Comparison of ENCODE assay signal across 8 cellular contexts in genomic region chr2:231393149-231394131, GRCh38. TPM values are rescaled to one million over a fixed set of nuclear protein-coding genes. Genes with fewer than 3 reads are reported as not detected.
A peak's percentile ranks its signal among the peaks of the same experiment; 100 is the strongest.
DNase-seq lines count a peak whose midpoint lies in the region; ATAC-seq and TF ChIP-seq lines count a peak whose summit lies in the region.

No MANE protein-coding gene starts in this region.

- peaks cover 15% of the 10 kb centered on the region for H3K27me3 Mint-ChIP-seq in activated naive CD8-positive, alpha-beta T cell
- peaks cover 36% of the 10 kb centered on the region for H3K27me3 Mint-ChIP-seq in neural crest cell (ENCODE audit: low read depth)

- DNase-seq in activated gamma-delta T cell treated with Interleukin-2 at 50 U/mL for 16 hours (peak; percentile 54), activated gamma-delta T cell (lab: John Stamatoyannopoulos, UW) (no peak), neural crest cell (ENCODE audit: low read depth, low spot score) (no peak), NCI-H345 (lab: John Stamatoyannopoulos, UW) (no peak), breast epithelium (ENCODE audit: low spot score in 2 of 2) (no peak)

- H3K4me3 Mint-ChIP-seq in activated naive CD8-positive, alpha-beta T cell = peak overlapping the region; percentile 7
- peak overlapping the region; percentile 23 for H3K4me3 Mint-ChIP-seq in neural crest cell

- no peak overlapping the region for H3K27ac Mint-ChIP-seq in activated naive CD8-positive, alpha-beta T cell
- H3K27ac Mint-ChIP-seq in neural crest cell (ENCODE audit: unreplicated experiment) = no peak overlapping the region

- H3K9me3 Mint-ChIP-seq in activated naive CD8-positive, alpha-beta T cell (ENCODE audit: low read depth) = no peaks in the 10 kb centered on the region
- no peaks in the 10 kb centered on the region for H3K9me3 Mint-ChIP-seq in neural crest cell

- no peaks in the 10 kb centered on the region for H3K9me3 ChIP-seq in breast epithelium

- peaks cover 3 to 7% of the 10 kb centered on the region in 2 donors for H3K27me3 ChIP-seq in breast epithelium

- H3K4me1 Mint-ChIP-seq in activated naive CD8-positive, alpha-beta T cell (ENCODE audit: low read depth) = peaks cover 15% of the 10 kb centered on the region
- peaks cover 19% of the 10 kb centered on the region for H3K4me1 Mint-ChIP-seq in neural crest cell

- H3K27ac ChIP-seq in breast epithelium = peak overlapping the region in 1 of 2 donors; percentile 25

- H3K36me3 Mint-ChIP-seq in activated naive CD8-positive, alpha-beta T cell = no peaks in the 10 kb centered on the region
- H3K36me3 Mint-ChIP-seq in neural crest cell (ENCODE audit: low read depth) = no peaks in the 10 kb centered on the region

- no peaks in the 10 kb centered on the region for H3K36me3 ChIP-seq in breast epithelium

- H3K4me1 ChIP-seq in breast epithelium = peaks cover 3 to 6% of the 10 kb centered on the region in 2 donors

- no peak overlapping the region for H3K4me3 ChIP-seq in breast epithelium

- ATAC-seq in HG03097 (IDR thresholded peaks at IDR 0.05; ENCODE audit: low FRiP score, unreplicated experiment) = peak; percentile 38
- ATAC-seq in GM18520 (IDR thresholded peaks at IDR 0.05; ENCODE audit: unreplicated experiment) = no peak

- peak; percentile 26 for TF ChIP-seq CTCF in neural crest cell (conservative IDR thresholded peaks at IDR 0.05)
- no peak for TF ChIP-seq CTCF in breast epithelium (IDR thresholded peaks at IDR 0.05)

- no peak for TF ChIP-seq POLR2A in breast epithelium (IDR thresholded peaks at IDR 0.05)

- intact Hi-C loops in breast epithelium (cut with DNase I; ENCODE audit: low total_unique reads) = no loop called here

RNA-seq across cellular contexts. Expression of gene B3GNT7, which starts 2.1 kb away (rescaled TPM):
- total RNA-seq in neural crest cell = 0.61 and 0.79 TPM in 2 replicates
- 1 to 10 TPM; 1.3 to 5.3 (median 2.3) TPM for total RNA-seq in breast epithelium
